In genomic region chr3:197183582-197183981, GRCh38 we compare ENCODE assay signal across 12 cellular contexts.
DNase-seq lines count a peak whose midpoint lies in the region; ATAC-seq and TF ChIP-seq lines count a peak whose summit lies in the region.
"Had no signal": no experiment of that assay in that cellular context is flagged by ENCODE, and none has a peak within 500 bp of the region (broad histone marks: within the 10 kb centered on the region; RNA-seq: fewer than 3 reads in every experiment).

No MANE protein-coding gene starts in this region.

- peak overlapping the region; percentile 9 for H3K27ac ChIP-seq in cardiac muscle cell
- no peak overlapping the region for H3K27ac ChIP-seq in right atrium auricular region
- no peak overlapping the region for H3K27ac ChIP-seq in mesenchymal stem cell (ENCODE audit: low read length, poor library complexity, severe bottlenecking)
- H3K27ac ChIP-seq: heart left ventricle, neutrophil had no signal

- H3K9ac ChIP-seq in endocrine pancreas (ENCODE audit: control insufficient read depth, insufficient read depth, low read length) (no peak overlapping the region), mesenchymal stem cell (ENCODE audit: low read length) (no peak overlapping the region)

- no peak overlapping the region for H2BK120ac ChIP-seq in mesenchymal stem cell (ENCODE audit: low read depth, low read length)

- WGBS in mesenchymal stem cell = 95% methylated on average over 9 of the region's 9 CpGs

- no peak overlapping the region for H3K4me2 ChIP-seq in mesenchymal stem cell (ENCODE audit: low read length, poor library complexity, severe bottlenecking)

- no peak overlapping the region for H3K14ac ChIP-seq in mesenchymal stem cell (ENCODE audit: low read length in 2 of 2)

- no peak overlapping the region for H2BK5ac ChIP-seq in mesenchymal stem cell (ENCODE audit: low read depth, low read length, poor library complexity, severe bottlenecking)

- no peak for TF ChIP-seq CTCF in cardiac muscle cell (IDR thresholded peaks at IDR 0.05; ENCODE audit: low read depth, low read length)
- no peak for TF ChIP-seq CTCF in right atrium auricular region (IDR thresholded peaks at IDR 0.05)

- H4K91ac ChIP-seq in mesenchymal stem cell (ENCODE audit: low read length) = no peak overlapping the region

- H3K27me3 Mint-ChIP-seq in effector memory CD8-positive, alpha-beta T cell = no peaks in the 10 kb centered on the region
- H3K27me3 Mint-ChIP-seq in natural killer cell treated with Interleukin-12 subunit alpha and Interleukin-12 subunit beta and Interleukin-15 and Interleukin-18, amount 100 ng/mL, for 72 hours = no peaks in the 10 kb centered on the region
- H3K27me3 Mint-ChIP-seq: activated T-cell treated with anti-CD3 and anti-CD28 coated beads, Interleukin-2, amount 50 U/mL, for 24 hours had no signal

- no peak overlapping the region for H2AFZ ChIP-seq in mesenchymal stem cell (ENCODE audit: low read depth, low read length)

- no peaks in the 10 kb centered on the region for H3K36me3 Mint-ChIP-seq in effector memory CD8-positive, alpha-beta T cell (ENCODE audit: insufficient read depth)
- no peaks in the 10 kb centered on the region for H3K36me3 Mint-ChIP-seq in natural killer cell treated with Interleukin-12 subunit alpha and Interleukin-12 subunit beta and Interleukin-15 and Interleukin-18, amount 100 ng/mL, for 72 hours

- H3K23ac ChIP-seq in mesenchymal stem cell (ENCODE audit: low read length in 2 of 2) = no peak overlapping the region

- no peak overlapping the region for H3K27ac Mint-ChIP-seq in effector memory CD8-positive, alpha-beta T cell
- no peak overlapping the region for H3K27ac Mint-ChIP-seq in natural killer cell treated with Interleukin-12 subunit alpha and Interleukin-12 subunit beta and Interleukin-15 and Interleukin-18, amount 100 ng/mL, for 72 hours
- H3K27ac Mint-ChIP-seq: activated T-cell treated with anti-CD3 and anti-CD28 coated beads, Interleukin-2, amount 50 U/mL, for 24 hours had no signal

- H2AK5ac ChIP-seq in mesenchymal stem cell (ENCODE audit: low read length, severe bottlenecking) = no peak overlapping the region

- no peak overlapping the region for H4K8ac ChIP-seq in mesenchymal stem cell (ENCODE audit: low read length)

- H3K9me3 ChIP-seq in cardiac muscle cell (ENCODE audit: low read depth) (no peaks in the 10 kb centered on the region), right atrium auricular region (no peaks in the 10 kb centered on the region), endocrine pancreas (ENCODE audit: control insufficient read depth, low read length) (no peaks in the 10 kb centered on the region), mesenchymal stem cell (ENCODE audit: control insufficient read depth, low read length) (no peaks in the 10 kb centered on the region)
- H3K9me3 ChIP-seq: heart left ventricle, neutrophil had no signal

- peaks cover 4% of the 10 kb centered on the region for H3K79me1 ChIP-seq in mesenchymal stem cell (replicated peaks; ENCODE audit: low read length, poor library complexity, severe bottlenecking)

- H3K4me1 ChIP-seq in cardiac muscle cell (ENCODE audit: low read depth) (peaks cover 14% of the 10 kb centered on the region), right atrium auricular region (peaks cover 0 to 14% of the 10 kb centered on the region in 2 donors), endocrine pancreas (ENCODE audit: control insufficient read depth, insufficient read depth, low read length) (peaks cover 3% of the 10 kb centered on the region), mesenchymal stem cell (ENCODE audit: control insufficient read depth, insufficient read depth, low read depth, low read length) (peaks cover 4% of the 10 kb centered on the region)

- H3K4me3 Mint-ChIP-seq in effector memory CD8-positive, alpha-beta T cell = no peak overlapping the region
- no peak overlapping the region for H3K4me3 Mint-ChIP-seq in natural killer cell treated with Interleukin-12 subunit alpha and Interleukin-12 subunit beta and Interleukin-15 and Interleukin-18, amount 100 ng/mL, for 72 hours
- H3K4me3 Mint-ChIP-seq: activated T-cell treated with anti-CD3 and anti-CD28 coated beads, Interleukin-2, amount 50 U/mL, for 24 hours had no signal

- H3K4ac ChIP-seq in mesenchymal stem cell (ENCODE audit: low read depth in 1 of 2, low read length in 2 of 2) = no peak overlapping the region

- no peak overlapping the region for H2BK12ac ChIP-seq in mesenchymal stem cell (ENCODE audit: low read length in 2 of 2)

- DNase-seq in cardiac muscle cell (ENCODE audit: low read depth in 1 of 2, low spot score in 1 of 2) (no peak), right atrium auricular region (ENCODE audit: low spot score) (no peak), NCI-H345 treated with DMSO at 0.1 percent for 48 hours (lab: John Stamatoyannopoulos, UW; ENCODE audit: unreplicated experiment) (peak; percentile 93), superior temporal gyrus (ENCODE audit: extremely low spot score) (peak; percentile 67), mesenchymal stem cell (no peak)
- DNase-seq in effector memory CD8-positive, alpha-beta T cell = no peak
- DNase-seq in natural killer cell treated with Interleukin-12 subunit alpha and Interleukin-12 subunit beta and Interleukin-15 and Interleukin-18, amount 100 ng/mL, for 72 hours (ENCODE audit: low spot score) = no peak
- DNase-seq: activated CD4-positive, alpha-beta T cell treated with anti-CD3 and anti-CD28 coated beads for 1 hour; activated T-cell treated with anti-CD3 and anti-CD28 coated beads, Interleukin-2, amount 50 U/mL, for 24 hours; heart left ventricle had no signal

- no peaks in the 10 kb centered on the region for H3K36me3 ChIP-seq in cardiac muscle cell
- H3K36me3 ChIP-seq in right atrium auricular region = no peaks in the 10 kb centered on the region
- H3K36me3 ChIP-seq in endocrine pancreas (ENCODE audit: control insufficient read depth, insufficient read depth, low read length) = no peaks in the 10 kb centered on the region
- H3K36me3 ChIP-seq in mesenchymal stem cell (ENCODE audit: control insufficient read depth in 1 of 2, insufficient read depth in 2 of 2, low read depth in 1 of 2, low read length in 2 of 2) = peaks cover 4 to 6% of the 10 kb centered on the region in 2 experiments
- H3K36me3 ChIP-seq: heart left ventricle, neutrophil had no signal

- no peak overlapping the region for H3K4me3 ChIP-seq in cardiac muscle cell
- H3K4me3 ChIP-seq in right atrium auricular region = no peak overlapping the region
- H3K4me3 ChIP-seq in endocrine pancreas (ENCODE audit: control insufficient read depth, insufficient read depth, low read length) = peak overlapping the region; percentile 84
- no peak overlapping the region for H3K4me3 ChIP-seq in mesenchymal stem cell (ENCODE audit: insufficient read depth in 1 of 2, low read depth in 1 of 2, low read length in 2 of 2)
- H3K4me3 ChIP-seq: heart left ventricle had no signal

- no peak overlapping the region for H2BK15ac ChIP-seq in mesenchymal stem cell (ENCODE audit: low read depth, poor library complexity, severe bottlenecking)

- no peak for ATAC-seq in effector memory CD8-positive, alpha-beta T cell (replicated peaks)
- no peak for ATAC-seq in natural killer cell treated with Interleukin-12 subunit alpha and Interleukin-12 subunit beta and Interleukin-15 and Interleukin-18, amount 100 ng/mL, for 72 hours

- H3K27me3 ChIP-seq in cardiac muscle cell (no peaks in the 10 kb centered on the region), right atrium auricular region (no peaks in the 10 kb centered on the region), endocrine pancreas (ENCODE audit: control insufficient read depth, insufficient read depth, low read length) (no peaks in the 10 kb centered on the region), mesenchymal stem cell (ENCODE audit: control insufficient read depth in 1 of 2, insufficient read depth in 1 of 2, low read length in 2 of 2) (no peaks in the 10 kb centered on the region)
- H3K27me3 ChIP-seq: heart left ventricle, neutrophil had no signal

- H3K18ac ChIP-seq in mesenchymal stem cell (ENCODE audit: low read depth in 1 of 2, low read length in 2 of 2) = no peak overlapping the region

- peaks cover 1 to 24% of the 10 kb centered on the region in 2 donors for H3K4me1 Mint-ChIP-seq in effector memory CD8-positive, alpha-beta T cell (ENCODE audit: low read depth in 2 of 2)
- peaks cover 0 to 11% of the 10 kb centered on the region in 2 donors for H3K4me1 Mint-ChIP-seq in natural killer cell treated with Interleukin-12 subunit alpha and Interleukin-12 subunit beta and Interleukin-15 and Interleukin-18, amount 100 ng/mL, for 72 hours (ENCODE audit: low read depth in 2 of 2)

- H3K9me3 Mint-ChIP-seq in effector memory CD8-positive, alpha-beta T cell = no peaks in the 10 kb centered on the region
- no peaks in the 10 kb centered on the region for H3K9me3 Mint-ChIP-seq in natural killer cell treated with Interleukin-12 subunit alpha and Interleukin-12 subunit beta and Interleukin-15 and Interleukin-18, amount 100 ng/mL, for 72 hours
- H3K9me3 Mint-ChIP-seq: activated T-cell treated with anti-CD3 and anti-CD28 coated beads, Interleukin-2, amount 50 U/mL, for 24 hours had no signal

Comparison
In these comparisons a context has a peak if more than half of its experiments do, and no peak if none do; other contexts are left out.
1. DNase-seq: peak in NCI-H345 treated with DMSO at 0.1 percent for 48 hours (single experiment) and superior temporal gyrus (single experiment); none in cardiac muscle cell (0 of 2), right atrium auricular region (single experiment), effector memory CD8-positive, alpha-beta T cell (0 of 3), natural killer cell treated with Interleukin-12 subunit alpha and Interleukin-12 subunit beta and Interleukin-15 and Interleukin-18, amount 100 ng/mL, for 72 hours (single experiment) and mesenchymal stem cell (single experiment).